Comparison of ENCODE assay signal across 1 cellular context in the genomic region with DNA sequence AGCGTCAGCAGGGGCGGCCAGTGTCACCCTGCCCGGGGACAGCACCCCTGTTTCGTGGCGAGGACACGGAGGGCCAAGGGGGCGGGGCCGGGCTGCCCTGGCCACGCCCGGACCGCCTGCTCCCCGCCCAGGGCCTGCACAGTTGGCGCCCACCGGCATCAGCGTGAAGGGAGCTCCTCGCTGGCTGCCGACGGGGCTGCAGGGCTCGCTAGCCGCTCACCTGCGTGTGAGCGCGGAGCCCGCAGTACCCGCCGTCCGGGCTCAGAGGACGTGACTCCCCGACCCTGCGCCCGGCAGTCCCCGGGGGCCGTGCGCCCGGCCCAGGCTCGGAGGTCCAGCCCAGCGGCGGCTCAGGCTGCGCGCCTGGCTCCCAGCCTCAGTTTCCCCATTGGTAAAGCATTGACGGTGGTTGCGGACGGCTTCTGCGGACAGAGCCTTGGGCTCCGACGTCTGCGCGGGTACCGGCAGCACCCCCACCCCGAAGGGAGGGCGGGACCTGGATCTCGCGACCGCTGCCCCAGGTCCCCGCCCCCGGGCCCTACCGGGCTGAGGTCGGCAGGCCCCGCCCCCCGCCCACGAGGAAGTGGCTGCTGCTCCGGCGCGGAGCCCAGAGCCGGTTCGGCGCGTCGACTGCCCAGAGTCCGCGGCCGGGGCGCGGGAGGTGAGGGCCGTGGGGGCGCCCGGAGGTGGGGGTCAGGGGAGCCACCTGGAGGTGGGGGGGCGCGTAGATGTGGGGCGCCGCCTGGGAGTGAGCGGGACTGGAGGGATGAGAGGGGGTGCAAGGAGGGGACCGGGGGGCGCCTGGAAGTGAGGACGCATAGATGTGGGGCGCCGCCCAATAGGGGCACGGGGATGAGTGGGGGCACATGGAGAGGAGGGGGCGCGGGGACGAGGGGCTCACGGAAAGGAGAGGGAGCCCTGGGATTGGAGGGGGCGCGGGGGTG.
TF ChIP-seq lines count a peak whose summit lies in the region.

Gene ARPC1B (plus strand): TSS at position 610 of the 944 bp plus-strand sequence. CDS start 10,985 bp downstream, outside the sequence.

TF ChIP-seq in K562, 482 proteins besides CTCF, POLR2A, EP300 and RAD21 (continued from another document and continues in another):
- TF ChIP-seq NCOA6 (IDR thresholded peaks at IDR 0.05) (peak; percentile 94), ZNF12 (CRISPR knock-in tag; IDR thresholded peaks at IDR 0.05) (no peak; the same call in 1 of the 2 replicates), XRCC5 (IDR thresholded peaks at IDR 0.05; ENCODE audit: low read depth, low read length) (no peak), TAF1 (IDR thresholded peaks at IDR 0.05; ENCODE audit: control insufficient read depth, extremely low read depth, insufficient read depth, low read length, severe bottlenecking) (peak; percentile 93), POLR2B (IDR thresholded peaks at IDR 0.05; ENCODE audit: low read depth, partially characterized antibody) (peak; percentile 83), EP400 (IDR thresholded peaks at IDR 0.05) (peak; percentile 58; the same call in 1 of the 2 replicates), YY1 (IDR thresholded peaks at IDR 0.05; ENCODE audit: borderline replicate concordance in 1 of 3, control insufficient read depth in 1 of 3, extremely low read depth in 1 of 3, insufficient read depth in 3 of 3, insufficient read length in 1 of 3, insufficient replicate concordance in 2 of 3, low read depth in 1 of 3, low read length in 2 of 3) (peak in 2 of 3 experiments; percentile 19 to 54), RBM15 (IDR thresholded peaks at IDR 0.05; ENCODE audit: insufficient read depth, low read length) (no peak), GABPA (tag; conservative IDR thresholded peaks at IDR 0.05; ENCODE audit: low read depth) (peak; percentile 7; the same call in 1 of the 2 replicates), TFAM (CRISPR knock-in tag; conservative IDR thresholded peaks at IDR 0.05) (no peak), SMC3 (conservative IDR thresholded peaks at IDR 0.05; ENCODE audit: insufficient read depth, low read depth, low read length) (no peak), ARNT (IDR thresholded peaks at IDR 0.05) (no peak), WHSC1 (IDR thresholded peaks at IDR 0.05; ENCODE audit: low read length) (no peak), SUPT5H (IDR thresholded peaks at IDR 0.05) (peak; percentile 92), HNRNPH1 (optimal IDR thresholded peaks at IDR 0.05; ENCODE audit: low read depth, low read length) (no peak), ZNF740 (CRISPR knock-in tag; IDR thresholded peaks at IDR 0.05) (peak; percentile 85), ZNF740 (tag; IDR thresholded peaks at IDR 0.05) (peak in 1 of 2 experiments; percentile 63; a peak in 2 of 4 replicates), ZFP30 (CRISPR knock-in tag; IDR thresholded peaks at IDR 0.05; ENCODE audit: borderline replicate concordance) (no peak), ZNF77 (CRISPR knock-in tag; IDR thresholded peaks at IDR 0.05) (no peak), SP1 (CRISPR knock-in tag; IDR thresholded peaks at IDR 0.05) (peak; percentile 88), E2F6 (IDR thresholded peaks at IDR 0.05; ENCODE audit: borderline replicate concordance in 1 of 2, extremely low read depth in 1 of 2, insufficient read depth in 1 of 2, insufficient read length in 1 of 2, low read depth in 1 of 2, low read length in 1 of 2, poor library complexity in 1 of 2, severe bottlenecking in 1 of 2) (peak; percentile 62 to 86), IFI16 (CRISPR knock-in tag; IDR thresholded peaks at IDR 0.05) (no peak), POLR2AphosphoS5 (IDR thresholded peaks at IDR 0.05; ENCODE audit: control insufficient read depth, insufficient read depth, low read depth, low read length) (peak; percentile 97), PATZ1 (CRISPR knock-in tag; IDR thresholded peaks at IDR 0.05; ENCODE audit: borderline replicate concordance) (no peak), TCF7 (IDR thresholded peaks at IDR 0.05; ENCODE audit: borderline replicate concordance) (0 out of 2 replicates have a peak, but pooled peaks have one; percentile 51), ZHX1 (conservative IDR thresholded peaks at IDR 0.05; ENCODE audit: low read length) (no peak), KAT7 (CRISPR knock-in tag; IDR thresholded peaks at IDR 0.05; ENCODE audit: borderline replicate concordance) (peak; percentile 90; the same call in 1 of the 2 replicates), MAFF (IDR thresholded peaks at IDR 0.05; ENCODE audit: low read length) (no peak), ZNF175 (CRISPR knock-in tag; IDR thresholded peaks at IDR 0.05; ENCODE audit: low read depth) (no peak), NFIC (IDR thresholded peaks at IDR 0.05) (peak; percentile 75), RBBP5 (IDR thresholded peaks at IDR 0.05; ENCODE audit: borderline replicate concordance, insufficient read depth, low read length, poor library complexity, severe bottlenecking) (peak; percentile 64), STAT5B (CRISPR knock-in tag; IDR thresholded peaks at IDR 0.05) (no peak), CSDE1 (IDR thresholded peaks at IDR 0.05) (no peak), CXXC5 (CRISPR knock-in tag; IDR thresholded peaks at IDR 0.05) (peak; percentile 68), FIP1L1 (IDR thresholded peaks at IDR 0.05; ENCODE audit: low read depth, low read length, poor library complexity, severe bottlenecking) (no peak), RBM22 (IDR thresholded peaks at IDR 0.05; ENCODE audit: low read depth, low read length, poor library complexity, severe bottlenecking) (peak; percentile 50)
- TF ChIP-seq, protein P1, sequence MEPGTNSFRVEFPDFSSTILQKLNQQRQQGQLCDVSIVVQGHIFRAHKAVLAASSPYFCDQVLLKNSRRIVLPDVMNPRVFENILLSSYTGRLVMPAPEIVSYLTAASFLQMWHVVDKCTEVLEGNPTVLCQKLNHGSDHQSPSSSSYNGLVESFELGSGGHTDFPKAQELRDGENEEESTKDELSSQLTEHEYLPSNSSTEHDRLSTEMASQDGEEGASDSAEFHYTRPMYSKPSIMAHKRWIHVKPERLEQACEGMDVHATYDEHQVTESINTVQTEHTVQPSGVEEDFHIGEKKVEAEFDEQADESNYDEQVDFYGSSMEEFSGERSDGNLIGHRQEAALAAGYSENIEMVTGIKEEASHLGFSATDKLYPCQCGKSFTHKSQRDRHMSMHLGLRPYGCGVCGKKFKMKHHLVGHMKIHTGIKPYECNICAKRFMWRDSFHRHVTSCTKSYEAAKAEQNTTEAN (CRISPR knock-in tag; IDR thresholded peaks at IDR 0.05) = no peak
- TF ChIP-seq, protein P2, sequence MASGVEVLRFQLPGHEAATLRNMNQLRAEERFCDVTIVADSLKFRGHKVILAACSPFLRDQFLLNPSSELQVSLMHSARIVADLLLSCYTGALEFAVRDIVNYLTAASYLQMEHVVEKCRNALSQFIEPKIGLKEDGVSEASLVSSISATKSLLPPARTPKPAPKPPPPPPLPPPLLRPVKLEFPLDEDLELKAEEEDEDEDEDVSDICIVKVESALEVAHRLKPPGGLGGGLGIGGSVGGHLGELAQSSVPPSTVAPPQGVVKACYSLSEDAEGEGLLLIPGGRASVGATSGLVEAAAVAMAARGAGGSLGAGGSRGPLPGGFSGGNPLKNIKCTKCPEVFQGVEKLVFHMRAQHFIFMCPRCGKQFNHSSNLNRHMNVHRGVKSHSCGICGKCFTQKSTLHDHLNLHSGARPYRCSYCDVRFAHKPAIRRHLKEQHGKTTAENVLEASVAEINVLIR (CRISPR knock-in tag; IDR thresholded peaks at IDR 0.05) = no peak
- TF ChIP-seq, protein P3, sequence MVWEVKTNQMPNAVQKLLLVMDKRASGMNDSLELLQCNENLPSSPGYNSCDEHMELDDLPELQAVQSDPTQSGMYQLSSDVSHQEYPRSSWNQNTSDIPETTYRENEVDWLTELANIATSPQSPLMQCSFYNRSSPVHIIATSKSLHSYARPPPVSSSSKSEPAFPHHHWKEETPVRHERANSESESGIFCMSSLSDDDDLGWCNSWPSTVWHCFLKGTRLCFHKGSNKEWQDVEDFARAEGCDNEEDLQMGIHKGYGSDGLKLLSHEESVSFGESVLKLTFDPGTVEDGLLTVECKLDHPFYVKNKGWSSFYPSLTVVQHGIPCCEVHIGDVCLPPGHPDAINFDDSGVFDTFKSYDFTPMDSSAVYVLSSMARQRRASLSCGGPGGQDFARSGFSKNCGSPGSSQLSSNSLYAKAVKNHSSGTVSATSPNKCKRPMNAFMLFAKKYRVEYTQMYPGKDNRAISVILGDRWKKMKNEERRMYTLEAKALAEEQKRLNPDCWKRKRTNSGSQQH (CRISPR knock-in tag; IDR thresholded peaks at IDR 0.05) = no peak
- TF ChIP-seq, protein P4, sequence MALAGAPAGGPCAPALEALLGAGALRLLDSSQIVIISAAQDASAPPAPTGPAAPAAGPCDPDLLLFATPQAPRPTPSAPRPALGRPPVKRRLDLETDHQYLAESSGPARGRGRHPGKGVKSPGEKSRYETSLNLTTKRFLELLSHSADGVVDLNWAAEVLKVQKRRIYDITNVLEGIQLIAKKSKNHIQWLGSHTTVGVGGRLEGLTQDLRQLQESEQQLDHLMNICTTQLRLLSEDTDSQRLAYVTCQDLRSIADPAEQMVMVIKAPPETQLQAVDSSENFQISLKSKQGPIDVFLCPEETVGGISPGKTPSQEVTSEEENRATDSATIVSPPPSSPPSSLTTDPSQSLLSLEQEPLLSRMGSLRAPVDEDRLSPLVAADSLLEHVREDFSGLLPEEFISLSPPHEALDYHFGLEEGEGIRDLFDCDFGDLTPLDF (CRISPR knock-in tag; IDR thresholded peaks at IDR 0.05) = peak; percentile 86
- TF ChIP-seq, protein P5, sequence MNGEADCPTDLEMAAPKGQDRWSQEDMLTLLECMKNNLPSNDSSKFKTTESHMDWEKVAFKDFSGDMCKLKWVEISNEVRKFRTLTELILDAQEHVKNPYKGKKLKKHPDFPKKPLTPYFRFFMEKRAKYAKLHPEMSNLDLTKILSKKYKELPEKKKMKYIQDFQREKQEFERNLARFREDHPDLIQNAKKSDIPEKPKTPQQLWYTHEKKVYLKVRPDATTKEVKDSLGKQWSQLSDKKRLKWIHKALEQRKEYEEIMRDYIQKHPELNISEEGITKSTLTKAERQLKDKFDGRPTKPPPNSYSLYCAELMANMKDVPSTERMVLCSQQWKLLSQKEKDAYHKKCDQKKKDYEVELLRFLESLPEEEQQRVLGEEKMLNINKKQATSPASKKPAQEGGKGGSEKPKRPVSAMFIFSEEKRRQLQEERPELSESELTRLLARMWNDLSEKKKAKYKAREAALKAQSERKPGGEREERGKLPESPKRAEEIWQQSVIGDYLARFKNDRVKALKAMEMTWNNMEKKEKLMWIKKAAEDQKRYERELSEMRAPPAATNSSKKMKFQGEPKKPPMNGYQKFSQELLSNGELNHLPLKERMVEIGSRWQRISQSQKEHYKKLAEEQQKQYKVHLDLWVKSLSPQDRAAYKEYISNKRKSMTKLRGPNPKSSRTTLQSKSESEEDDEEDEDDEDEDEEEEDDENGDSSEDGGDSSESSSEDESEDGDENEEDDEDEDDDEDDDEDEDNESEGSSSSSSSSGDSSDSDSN (IDR thresholded peaks at IDR 0.05; ENCODE audit: borderline replicate concordance in 1 of 2, low read depth in 2 of 2, low read length in 2 of 2) = 0 out of 4 replicates have a peak, but pooled peaks of 1 of the 2 experiments have one; percentile 40
- TF ChIP-seq, protein P6, sequence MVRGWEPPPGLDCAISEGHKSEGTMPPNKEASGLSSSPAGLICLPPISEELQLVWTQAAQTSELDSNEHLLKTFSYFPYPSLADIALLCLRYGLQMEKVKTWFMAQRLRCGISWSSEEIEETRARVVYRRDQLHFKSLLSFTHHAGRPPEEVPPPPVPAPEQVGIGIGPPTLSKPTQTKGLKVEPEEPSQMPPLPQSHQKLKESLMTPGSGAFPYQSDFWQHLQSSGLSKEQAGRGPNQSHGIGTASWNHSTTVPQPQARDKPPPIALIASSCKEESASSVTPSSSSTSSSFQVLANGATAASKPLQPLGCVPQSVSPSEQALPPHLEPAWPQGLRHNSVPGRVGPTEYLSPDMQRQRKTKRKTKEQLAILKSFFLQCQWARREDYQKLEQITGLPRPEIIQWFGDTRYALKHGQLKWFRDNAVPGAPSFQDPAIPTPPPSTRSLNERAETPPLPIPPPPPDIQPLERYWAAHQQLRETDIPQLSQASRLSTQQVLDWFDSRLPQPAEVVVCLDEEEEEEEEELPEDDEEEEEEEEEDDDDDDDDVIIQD (CRISPR knock-in tag; IDR thresholded peaks at IDR 0.05) = no peak
